Comparison of ENCODE assay signal across 18 cellular contexts in genomic region chr1:12469493-12469892, GRCh38.
DNase-seq lines count a peak whose midpoint lies in the region; ATAC-seq and TF ChIP-seq lines count a peak whose summit lies in the region.
"Had no signal": no experiment of that assay in that cellular context is flagged by ENCODE, and none has a peak within 500 bp of the region (broad histone marks: within the 10 kb centered on the region; RNA-seq: fewer than 3 reads in every experiment).

No MANE protein-coding gene starts in this region.

- DNase-seq in NCI-H2029 treated with DMSO at 0.1 percent for 48 hours (lab: John Stamatoyannopoulos, UW) (peak; percentile 38), NCI-H2029 (lab: John Stamatoyannopoulos, UW) (no peak), HT-29 (ENCODE audit: low spot score) (peak; percentile 58), natural killer cell (no peak), EL (no peak), MV-4-11 (lab: John Stamatoyannopoulos, UW) (no peak)
- DNase-seq in CD4-positive, alpha-beta memory T cell, result no peak
- DNase-seq: anterior cingulate cortex; CD4-positive, alpha-beta T cell; colonic mucosa; glutamatergic neuron; islet precursor cell; midbrain; NCI-H2107 had no signal

- peak overlapping the region; percentile 42 for H3K4me3 Mint-ChIP-seq in natural killer cell
- no peak overlapping the region for H3K4me3 Mint-ChIP-seq in CD4-positive, alpha-beta memory T cell
- H3K4me3 Mint-ChIP-seq: activated T-helper 1 cell treated with anti-CD3 and anti-CD28 coated beads, Interleukin-12 subunit alpha, Interleukin-12 subunit beta, Interleukin-2, Interleukin-4 antibody, amounts not matched to agents 30 ng/mL and 10 ng/mL and 1 ng/mL, durations not matched to agents 14 hours and 24 hours and 36 hours; CD4-positive, alpha-beta T cell had no signal

- H3K9me3 ChIP-seq in CD4-positive, alpha-beta memory T cell (ENCODE audit: control insufficient read depth in 1 of 2, low read length in 2 of 2), result no peaks in the 10 kb centered on the region
- H3K9me3 ChIP-seq: colonic mucosa had no signal

- ATAC-seq in natural killer cell, result no peak
- ATAC-seq: A549 had no signal

- H3K9me3 Mint-ChIP-seq in natural killer cell, result no peaks in the 10 kb centered on the region
- no peaks in the 10 kb centered on the region for H3K9me3 Mint-ChIP-seq in CD4-positive, alpha-beta memory T cell
- H3K9me3 Mint-ChIP-seq: activated T-helper 1 cell treated with anti-CD3 and anti-CD28 coated beads, Interleukin-12 subunit alpha, Interleukin-12 subunit beta, Interleukin-2, Interleukin-4 antibody, amounts not matched to agents 30 ng/mL and 10 ng/mL and 1 ng/mL, durations not matched to agents 14 hours and 24 hours and 36 hours; CD4-positive, alpha-beta T cell had no signal

- peaks cover 6% of the 10 kb centered on the region for H3K36me3 Mint-ChIP-seq in natural killer cell
- peaks cover 23 to 33% of the 10 kb centered on the region in 2 donors for H3K36me3 Mint-ChIP-seq in CD4-positive, alpha-beta memory T cell

- TF ChIP-seq CTCF in VCaP (conservative IDR thresholded peaks at IDR 0.05) (peak; percentile 15), natural killer cell (IDR thresholded peaks at IDR 0.05) (no peak)

- POLR2A ChIA-PET in CD4-positive, alpha-beta memory T cell (lab: Charles Lee; ENCODE audit: partially characterized antibody), result no interaction called here

- H3K4me1 ChIP-seq in CD4-positive, alpha-beta memory T cell (ENCODE audit: insufficient read depth, low read length), result peaks cover 44% of the 10 kb centered on the region
- H3K4me1 ChIP-seq: A549 had no signal

- H3K36me3 ChIP-seq in CD4-positive, alpha-beta memory T cell (ENCODE audit: insufficient read depth, low read length), result peaks cover 7% of the 10 kb centered on the region
- H3K36me3 ChIP-seq: colonic mucosa had no signal

- CTCF ChIA-PET in CD4-positive, alpha-beta memory T cell (lab: Charles Lee; ENCODE audit: partially characterized antibody), result no interaction called here

- H3K4me3 ChIP-seq in CD4-positive, alpha-beta memory T cell (ENCODE audit: low read length in 2 of 2), result no peak overlapping the region
- H3K4me3 ChIP-seq: A549, colonic mucosa, SK-N-MC had no signal

- no peaks in the 10 kb centered on the region for H3K27me3 Mint-ChIP-seq in natural killer cell (ENCODE audit: low read depth in 2 of 2)
- H3K27me3 Mint-ChIP-seq in CD4-positive, alpha-beta memory T cell, result no peaks in the 10 kb centered on the region
- H3K27me3 Mint-ChIP-seq: CD4-positive, alpha-beta T cell had no signal

- H3K27ac ChIP-seq in VCaP, result peak overlapping the region; percentile 70
- H3K27ac ChIP-seq in CD4-positive, alpha-beta memory T cell (ENCODE audit: low read depth, low read length), result no peak overlapping the region
- H3K27ac ChIP-seq: colonic mucosa, SK-N-MC had no signal

- peak overlapping the region; percentile 77 to 96 for H3K27ac Mint-ChIP-seq in natural killer cell
- H3K27ac Mint-ChIP-seq in CD4-positive, alpha-beta memory T cell, result peak overlapping the region in 3 of 7 donors; percentile 31 to 41 (median 37)

- H3K27me3 ChIP-seq in CD4-positive, alpha-beta memory T cell (ENCODE audit: insufficient read depth, low read length), result no peaks in the 10 kb centered on the region
- H3K27me3 ChIP-seq: colonic mucosa had no signal

- H3K4me1 Mint-ChIP-seq in natural killer cell, result peaks cover 61 to 65% of the 10 kb centered on the region in 2 donors
- H3K4me1 Mint-ChIP-seq in CD4-positive, alpha-beta memory T cell, result peaks cover 30 to 68% (median 44%) of the 10 kb centered on the region in 4 donors

- intact Hi-C loops in natural killer cell (cut with micrococcal nuclease), result no loop called here
- intact Hi-C loops in CD4-positive, alpha-beta memory T cell (cut with micrococcal nuclease), result no loop called here

Comparison
In these comparisons a context has a peak if more than half of its experiments do, and no peak if none do; other contexts are left out.
1. DNase-seq: peak in NCI-H2029 treated with DMSO at 0.1 percent for 48 hours (single experiment) and HT-29 (single experiment); none in NCI-H2029 (single experiment), natural killer cell (single experiment), CD4-positive, alpha-beta memory T cell (0 of 5), EL (single experiment) and MV-4-11 (single experiment).